In the genomic region with DNA sequence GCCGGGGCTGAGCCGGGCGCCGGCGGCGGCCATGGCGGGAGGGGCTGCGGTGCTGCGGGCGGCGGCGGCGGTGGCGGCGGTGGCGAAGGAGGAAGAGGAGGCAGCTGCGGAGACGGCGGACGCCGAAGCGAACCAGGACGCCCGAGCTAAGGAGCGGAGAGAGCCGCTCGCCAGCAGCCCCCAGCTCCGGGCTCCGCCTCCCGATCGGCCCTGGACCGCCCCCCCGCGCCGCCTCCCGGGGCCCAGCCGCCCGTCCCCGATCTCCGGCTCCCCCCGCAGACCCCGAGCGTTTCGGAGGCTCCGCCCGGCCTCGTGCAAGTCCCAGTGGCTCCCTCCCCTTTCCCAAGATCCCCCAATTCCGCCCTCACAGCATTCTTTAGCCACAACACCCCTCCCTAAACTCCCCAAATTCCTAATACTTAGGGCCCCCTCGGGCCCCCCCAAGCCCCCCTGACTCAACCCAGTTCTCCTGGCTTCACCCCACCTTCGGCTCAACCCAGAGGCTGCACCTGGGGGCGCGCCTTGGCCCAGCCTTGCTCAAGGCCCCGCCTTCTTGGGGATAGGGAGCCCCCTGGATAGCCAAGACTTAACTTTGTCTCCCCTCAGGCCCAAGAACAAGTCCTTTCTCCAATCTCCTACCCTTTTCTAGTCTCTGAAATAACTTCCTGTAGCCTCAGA, we compare ENCODE assay signal across 8 cellular contexts. TPM values are rescaled to one million over a fixed set of nuclear protein-coding genes. Genes with fewer than 3 reads are reported as not detected.
A peak's percentile ranks its signal among the peaks of the same experiment; 100 is the strongest.
DNase-seq lines count a peak whose midpoint lies in the region; ATAC-seq and TF ChIP-seq lines count a peak whose summit lies in the region.

A gene with protein sequence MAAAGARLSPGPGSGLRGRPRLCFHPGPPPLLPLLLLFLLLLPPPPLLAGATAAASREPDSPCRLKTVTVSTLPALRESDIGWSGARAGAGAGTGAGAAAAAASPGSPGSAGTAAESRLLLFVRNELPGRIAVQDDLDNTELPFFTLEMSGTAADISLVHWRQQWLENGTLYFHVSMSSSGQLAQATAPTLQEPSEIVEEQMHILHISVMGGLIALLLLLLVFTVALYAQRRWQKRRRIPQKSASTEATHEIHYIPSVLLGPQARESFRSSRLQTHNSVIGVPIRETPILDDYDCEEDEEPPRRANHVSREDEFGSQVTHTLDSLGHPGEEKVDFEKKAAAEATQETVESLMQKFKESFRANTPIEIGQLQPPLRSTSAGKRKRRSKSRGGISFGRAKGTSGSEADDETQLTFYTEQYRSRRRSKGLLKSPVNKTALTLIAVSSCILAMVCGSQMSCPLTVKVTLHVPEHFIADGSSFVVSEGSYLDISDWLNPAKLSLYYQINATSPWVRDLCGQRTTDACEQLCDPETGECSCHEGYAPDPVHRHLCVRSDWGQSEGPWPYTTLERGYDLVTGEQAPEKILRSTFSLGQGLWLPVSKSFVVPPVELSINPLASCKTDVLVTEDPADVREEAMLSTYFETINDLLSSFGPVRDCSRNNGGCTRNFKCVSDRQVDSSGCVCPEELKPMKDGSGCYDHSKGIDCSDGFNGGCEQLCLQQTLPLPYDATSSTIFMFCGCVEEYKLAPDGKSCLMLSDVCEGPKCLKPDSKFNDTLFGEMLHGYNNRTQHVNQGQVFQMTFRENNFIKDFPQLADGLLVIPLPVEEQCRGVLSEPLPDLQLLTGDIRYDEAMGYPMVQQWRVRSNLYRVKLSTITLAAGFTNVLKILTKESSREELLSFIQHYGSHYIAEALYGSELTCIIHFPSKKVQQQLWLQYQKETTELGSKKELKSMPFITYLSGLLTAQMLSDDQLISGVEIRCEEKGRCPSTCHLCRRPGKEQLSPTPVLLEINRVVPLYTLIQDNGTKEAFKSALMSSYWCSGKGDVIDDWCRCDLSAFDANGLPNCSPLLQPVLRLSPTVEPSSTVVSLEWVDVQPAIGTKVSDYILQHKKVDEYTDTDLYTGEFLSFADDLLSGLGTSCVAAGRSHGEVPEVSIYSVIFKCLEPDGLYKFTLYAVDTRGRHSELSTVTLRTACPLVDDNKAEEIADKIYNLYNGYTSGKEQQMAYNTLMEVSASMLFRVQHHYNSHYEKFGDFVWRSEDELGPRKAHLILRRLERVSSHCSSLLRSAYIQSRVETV (N-terminal part only) (minus strand): TSS at position 152 of the 678 bp plus-strand sequence. CDS start 119 bp downstream, at position 33.

- no CpG with 5 or more reads among the region's 53 CpGs for WGBS in neuronal stem cell (ENCODE audit: extremely low coverage in 2 of 2, insufficient read length in 2 of 2, insufficient replicate concordance in 1 of 2), 2 donors

- peaks cover 10 to 58% (median 28%) of the 10 kb centered on the region in 3 experiments for H3K27me3 ChIP-seq in neuronal stem cell (ENCODE audit: control insufficient read depth in 3 of 3, insufficient read depth in 3 of 3, low read depth in 1 of 3, low read length in 3 of 3)

- no peak within 1 kb of the TSS for H3K23ac ChIP-seq in neuronal stem cell (ENCODE audit: low read depth, low read length, poor library complexity)

- no peaks in the 10 kb centered on the region for H3K36me3 ChIP-seq in neuronal stem cell (replicated peaks in 1 of 2; ENCODE audit: control insufficient read depth in 2 of 2, insufficient read depth in 2 of 2, low read length in 2 of 2)

- no peak within 1 kb of the TSS for H3K27ac ChIP-seq in neuronal stem cell (replicated peaks; ENCODE audit: low read length)

- peak within 1 kb of the TSS; percentile 61 for H2BK15ac ChIP-seq in neuronal stem cell (ENCODE audit: low read length)

- H3K4me3 ChIP-seq in LNCaP clone FGC (ENCODE audit: low read depth, low read length), result peak within 1 kb of the TSS; percentile 29
- H3K4me3 ChIP-seq in fibroblast of the aortic adventitia (ENCODE audit: low read depth, low read length), result peak within 1 kb of the TSS; percentile 44
- H3K4me3 ChIP-seq in neuronal stem cell (ENCODE audit: low read length in 2 of 2), result peak within 1 kb of the TSS; percentile 32 to 89

- no peak within 1 kb of the TSS for H3K14ac ChIP-seq in neuronal stem cell (ENCODE audit: low read length)

- peaks cover under 1% of the 10 kb centered on the region for H3K9me3 Mint-ChIP-seq in natural killer cell treated with Interleukin-12 subunit alpha and Interleukin-12 subunit beta and Interleukin-15 and Interleukin-18, amount 100 ng/mL, for 72 hours

- no peak within 1 kb of the TSS for H4K91ac ChIP-seq in neuronal stem cell (ENCODE audit: low read depth, low read length, poor library complexity)

- ATAC-seq in GM21423 (IDR thresholded peaks at IDR 0.05; ENCODE audit: unreplicated experiment) (no peak), HG02852 (IDR thresholded peaks at IDR 0.05; ENCODE audit: unreplicated experiment) (no peak)
- no peak for ATAC-seq in natural killer cell treated with Interleukin-12 subunit alpha and Interleukin-12 subunit beta and Interleukin-15 and Interleukin-18, amount 100 ng/mL, for 72 hours

- H3K4me1 Mint-ChIP-seq in natural killer cell treated with Interleukin-12 subunit alpha and Interleukin-12 subunit beta and Interleukin-15 and Interleukin-18, amount 100 ng/mL, for 72 hours (ENCODE audit: low read depth in 2 of 2), result no peaks in the 10 kb centered on the region

- peaks cover 10 to 20% of the 10 kb centered on the region in 2 donors for H3K27me3 Mint-ChIP-seq in natural killer cell treated with Interleukin-12 subunit alpha and Interleukin-12 subunit beta and Interleukin-15 and Interleukin-18, amount 100 ng/mL, for 72 hours

- H3K9me3 ChIP-seq in neuronal stem cell (replicated peaks in 1 of 2; ENCODE audit: control insufficient read depth in 2 of 2, insufficient read depth in 1 of 2, low read depth in 1 of 2, low read length in 2 of 2), result no peaks in the 10 kb centered on the region

- no peaks in the 10 kb centered on the region for H3K79me1 ChIP-seq in neuronal stem cell (ENCODE audit: low read depth, low read length)

- H3K4me3 Mint-ChIP-seq in natural killer cell treated with Interleukin-12 subunit alpha and Interleukin-12 subunit beta and Interleukin-15 and Interleukin-18, amount 100 ng/mL, for 72 hours, result no peak within 1 kb of the TSS

- no peaks in the 10 kb centered on the region for H3K36me3 Mint-ChIP-seq in natural killer cell treated with Interleukin-12 subunit alpha and Interleukin-12 subunit beta and Interleukin-15 and Interleukin-18, amount 100 ng/mL, for 72 hours

- H2AK5ac ChIP-seq in neuronal stem cell (ENCODE audit: low read depth, low read length), result no peak within 1 kb of the TSS

- H2BK120ac ChIP-seq in neuronal stem cell (ENCODE audit: low read depth, low read length), result peak within 1 kb of the TSS; percentile 49

- peak within 1 kb of the TSS; percentile 93 for H3K18ac ChIP-seq in neuronal stem cell (ENCODE audit: low read length)

- DNase-seq in AG20443 (ENCODE audit: low spot score), result peak; percentile 66
- no peak for DNase-seq in LNCaP clone FGC (ENCODE audit: low read depth)
- no peak for DNase-seq in fibroblast of the aortic adventitia (ENCODE audit: low read depth)
- DNase-seq in neuronal stem cell (ENCODE audit: low spot score), result peak; percentile 37
- no peak for DNase-seq in natural killer cell treated with Interleukin-12 subunit alpha and Interleukin-12 subunit beta and Interleukin-15 and Interleukin-18, amount 100 ng/mL, for 72 hours (ENCODE audit: low spot score)
- no peak for DNase-seq in H4 (ENCODE audit: low spot score)

- peaks cover 0 to 10% of the 10 kb centered on the region in 2 donors for H3K4me1 ChIP-seq in neuronal stem cell (ENCODE audit: control insufficient read depth in 2 of 2, insufficient read depth in 1 of 2, low read depth in 1 of 2, low read length in 2 of 2)

- H3K9ac ChIP-seq in neuronal stem cell (ENCODE audit: low read depth, low read length, poor library complexity), result peak within 1 kb of the TSS; percentile 93

- no peak for TF ChIP-seq CTCF in LNCaP clone FGC (IDR thresholded peaks at IDR 0.05; ENCODE audit: control insufficient read depth, extremely low read depth, insufficient read depth)
- no peak for TF ChIP-seq CTCF in fibroblast of the aortic adventitia (IDR thresholded peaks at IDR 0.05; ENCODE audit: insufficient read depth, low read length)

- H3K27ac Mint-ChIP-seq in natural killer cell treated with Interleukin-12 subunit alpha and Interleukin-12 subunit beta and Interleukin-15 and Interleukin-18, amount 100 ng/mL, for 72 hours, result no peak within 1 kb of the TSS

- peak within 1 kb of the TSS; percentile 97 for H3K4me2 ChIP-seq in neuronal stem cell (ENCODE audit: insufficient read depth, low read length, poor library complexity, severe bottlenecking)

- H3K4ac ChIP-seq in neuronal stem cell (ENCODE audit: low read length), result no peak within 1 kb of the TSS

- H4K8ac ChIP-seq in neuronal stem cell (ENCODE audit: low read depth, low read length), result no peak within 1 kb of the TSS

- peak within 1 kb of the TSS; percentile 88 for H2AFZ ChIP-seq in neuronal stem cell (ENCODE audit: low read length)

- no peak within 1 kb of the TSS for H2BK5ac ChIP-seq in neuronal stem cell (ENCODE audit: low read length)

- H2BK12ac ChIP-seq in neuronal stem cell (ENCODE audit: low read length), result peak within 1 kb of the TSS; percentile 32

RNA-seq across cellular contexts. Expression of the gene that starts here (rescaled TPM):
- 3.5 and 5.6 TPM in 2 replicates for total RNA-seq in fibroblast of the aortic adventitia (ENCODE audit: low replicate concordance)
- 7.8 TPM for polyA plus RNA-seq in neuronal stem cell (2013, experiment 1 of 2)
- polyA plus RNA-seq in neuronal stem cell (2013, experiment 2 of 2), result 7.3 TPM
- 1 to 10 TPM; 2.2 to 5.1 TPM for total RNA-seq in natural killer cell treated with Interleukin-12 subunit alpha and Interleukin-12 subunit beta and Interleukin-15 and Interleukin-18, amount 100 ng/mL, for 72 hours
- total RNA-seq in H4 (2014; rRNA removed; shearing (Covaris generic)), result 2.7 and 6.8 TPM in 2 replicates

Comparison
In these comparisons a context has a peak if more than half of its experiments do, and no peak if none do; other contexts are left out.
1. DNase-seq: peak in AG20443 (single experiment) and neuronal stem cell (single experiment); none in LNCaP clone FGC (single experiment), fibroblast of the aortic adventitia (single experiment), natural killer cell treated with Interleukin-12 subunit alpha and Interleukin-12 subunit beta and Interleukin-15 and Interleukin-18, amount 100 ng/mL, for 72 hours (single experiment) and H4 (single experiment).
2. Peak in every context shown above with its lines, with median percentiles within 50 percentile points of each other: H3K4me3 ChIP-seq.